ENCODE assay signal across 7 cellular contexts in the genomic region with DNA sequence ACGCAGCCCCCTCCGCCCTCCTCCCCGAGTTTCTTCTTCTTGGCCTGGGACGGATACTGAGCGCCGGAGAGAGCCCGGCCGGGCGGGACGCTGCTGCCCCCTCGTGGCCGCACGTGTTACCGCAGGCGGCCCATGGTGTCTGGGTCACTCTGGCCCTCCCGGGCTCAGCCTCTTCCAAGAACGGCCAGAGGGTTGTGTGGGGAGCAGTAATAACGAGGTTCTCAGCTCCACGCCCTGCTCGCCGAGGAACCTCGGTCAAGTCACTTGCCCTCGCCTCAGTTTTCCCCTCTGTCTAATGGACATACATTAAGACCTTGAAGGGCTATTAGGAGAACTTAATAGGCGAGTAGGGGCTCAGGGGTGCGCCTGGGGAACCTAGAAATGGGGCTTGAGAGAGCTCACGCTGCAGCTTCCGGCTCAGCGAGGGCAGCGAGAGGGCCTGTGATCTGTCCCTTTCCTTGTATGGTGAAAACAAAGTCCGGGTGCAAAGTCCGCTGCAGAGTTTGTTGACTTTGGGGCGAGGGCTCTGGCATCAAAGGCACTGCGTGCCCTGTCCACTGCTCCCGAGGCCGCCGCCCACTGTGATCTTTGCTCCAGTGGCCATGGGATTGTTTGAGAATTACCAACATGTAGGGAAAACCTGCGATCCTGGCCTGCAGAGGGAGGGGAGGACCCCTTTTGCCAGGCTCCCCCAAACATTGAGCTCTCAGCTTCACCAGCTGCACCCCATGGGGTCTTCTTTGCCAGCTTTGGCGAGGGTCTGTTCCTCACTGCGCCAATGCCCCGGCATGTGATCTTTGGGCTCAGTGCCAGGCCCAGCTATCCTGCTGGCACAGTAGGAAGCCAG. TPM values are rescaled to one million over a fixed set of nuclear protein-coding genes. Genes with fewer than 3 reads are reported as not detected.
A peak's percentile ranks its signal among the peaks of the same experiment; 100 is the strongest.
DNase-seq lines count a peak whose midpoint lies in the region; TF ChIP-seq lines count a peak whose summit lies in the region.

No MANE protein-coding gene starts in this region.

- TF ChIP-seq CTCF in GM12873 (IDR thresholded peaks at IDR 0.05; ENCODE audit: insufficient read depth, low read depth, low read length, missing control alignments) (peak; percentile 93), parathyroid adenoma (IDR thresholded peaks at IDR 0.05) (peak; percentile 91), type B pancreatic cell (conservative IDR thresholded peaks at IDR 0.05) (peak; percentile 99)

- H3K4me3 ChIP-seq in parathyroid adenoma (ENCODE audit: low read depth, low read length), result no peak overlapping the region

- H3K4me1 Mint-ChIP-seq in type B pancreatic cell (ENCODE audit: unreplicated experiment), result no peaks in the 10 kb centered on the region

- no peaks in the 10 kb centered on the region for H3K79me2 ChIP-seq in parathyroid adenoma

- no peaks in the 10 kb centered on the region for H3K9me3 Mint-ChIP-seq in type B pancreatic cell

- H3K36me3 ChIP-seq in parathyroid adenoma (ENCODE audit: control insufficient read depth, insufficient read depth, low read length), result no peaks in the 10 kb centered on the region

- H3K9ac ChIP-seq in parathyroid adenoma, result no peak overlapping the region

- no peak overlapping the region for H3K4me2 ChIP-seq in parathyroid adenoma (ENCODE audit: low read length)

- H2AFZ ChIP-seq in parathyroid adenoma, result no peak overlapping the region

- no peaks in the 10 kb centered on the region for H3K4me1 ChIP-seq in parathyroid adenoma

- H3K27me3 Mint-ChIP-seq in type B pancreatic cell, result no peaks in the 10 kb centered on the region

- H3K4me3 Mint-ChIP-seq in type B pancreatic cell, result no peak overlapping the region

- H3K36me3 Mint-ChIP-seq in type B pancreatic cell, result no peaks in the 10 kb centered on the region

- H3K9me3 ChIP-seq in parathyroid adenoma (ENCODE audit: control insufficient read depth, low read length), result no peaks in the 10 kb centered on the region

- no peak overlapping the region for H3K27ac ChIP-seq in parathyroid adenoma

- H3K27me3 ChIP-seq in parathyroid adenoma (ENCODE audit: control insufficient read depth, insufficient read depth, low read length), result no peaks in the 10 kb centered on the region

- DNase-seq in HuH-7 (ENCODE audit: low spot score) (peak; percentile 97), SK-N-DZ (ENCODE audit: low spot score) (peak; percentile 68), glomerular visceral epithelial cell (ENCODE audit: extremely low spot score) (peak; percentile 75), type B pancreatic cell (ENCODE audit: extremely low spot score, unreplicated experiment) (peak; percentile 83)
- peak; percentile 55 for DNase-seq in activated gamma-delta T cell treated with anti-CD3 and anti-CD28 coated beads, Interleukin-2, amount 50 U/mL, for 16 hours (ENCODE audit: low read depth)

- no peak overlapping the region for H3K27ac Mint-ChIP-seq in type B pancreatic cell

RNA-seq across cellular contexts. Expression of a gene that starts 14.4 kb away (rescaled TPM):
- 19.9 and 24.3 TPM in 2 replicates for polyA plus RNA-seq in SK-N-DZ (2014; cell fraction: cytosol; rRNA removed)
- 16.7 and 27.5 TPM in 2 replicates for polyA plus RNA-seq in SK-N-DZ (2014; cell fraction: nucleus; rRNA removed)
- 64.9 and 65.0 TPM in 2 replicates for total RNA-seq in type B pancreatic cell (ENCODE audit: low replicate concordance)

RNA-seq across cellular contexts. Expression of a gene that starts 26.3 kb away (rescaled TPM):
- 36.0 and 75.0 TPM in 2 replicates for polyA plus RNA-seq in SK-N-DZ (2014; cell fraction: cytosol; rRNA removed)
- 26.4 and 29.5 TPM in 2 replicates for polyA plus RNA-seq in SK-N-DZ (2014; cell fraction: nucleus; rRNA removed)
- 45.4 and 46.4 TPM in 2 replicates for total RNA-seq in type B pancreatic cell (ENCODE audit: low replicate concordance)
